In genomic region chr12:132775502-132776233, GRCh38 we compare ENCODE assay signal across 17 cellular contexts. TPM values are rescaled to one million over a fixed set of nuclear protein-coding genes. Genes with fewer than 3 reads are reported as not detected.
DNase-seq lines count a peak whose midpoint lies in the region; ATAC-seq and TF ChIP-seq lines count a peak whose summit lies in the region.
"Had no signal": no experiment of that assay in that cellular context is flagged by ENCODE, and none has a peak within 500 bp of the region (broad histone marks: within the 10 kb centered on the region; RNA-seq: fewer than 3 reads in every experiment).

No MANE protein-coding gene starts in this region.

- H3K36me3 ChIP-seq in Caco-2 (ENCODE audit: control insufficient read depth, insufficient read depth, low read length) (peaks cover 1% of the 10 kb centered on the region), gastrocnemius medialis (peaks cover 0 to 81% of the 10 kb centered on the region in 2 donors)

- H3K36me3 Mint-ChIP-seq in Caco-2 (ENCODE audit: insufficient read depth, unreplicated experiment) (peaks cover 78% of the 10 kb centered on the region), chondrocyte (ENCODE audit: low read depth) (peaks cover 39% of the 10 kb centered on the region), nephron progenitor cell (ENCODE audit: low read depth) (peaks cover 40% of the 10 kb centered on the region)
- H3K36me3 Mint-ChIP-seq in natural killer cell treated with Interleukin-12 subunit alpha and Interleukin-12 subunit beta and Interleukin-15 and Interleukin-18, amount 100 ng/mL, for 72 hours, result no peaks in the 10 kb centered on the region

- no peak overlapping the region for H3K27ac ChIP-seq in gastrocnemius medialis

- H3K9me3 Mint-ChIP-seq in Caco-2 (ENCODE audit: unreplicated experiment) (no peaks in the 10 kb centered on the region), chondrocyte (ENCODE audit: low read depth) (no peaks in the 10 kb centered on the region), nephron progenitor cell (no peaks in the 10 kb centered on the region)
- H3K9me3 Mint-ChIP-seq in natural killer cell treated with Interleukin-12 subunit alpha and Interleukin-12 subunit beta and Interleukin-15 and Interleukin-18, amount 100 ng/mL, for 72 hours, result no peaks in the 10 kb centered on the region
- H3K9me3 Mint-ChIP-seq: CD14-positive monocyte; CD8-positive, alpha-beta T cell; HFFc6 had no signal

- H3K27me3 Mint-ChIP-seq in Caco-2 (ENCODE audit: insufficient read depth, unreplicated experiment) (no peaks in the 10 kb centered on the region), chondrocyte (ENCODE audit: low read depth) (no peaks in the 10 kb centered on the region), nephron progenitor cell (ENCODE audit: low read depth, poor library complexity) (no peaks in the 10 kb centered on the region)
- no peaks in the 10 kb centered on the region for H3K27me3 Mint-ChIP-seq in natural killer cell treated with Interleukin-12 subunit alpha and Interleukin-12 subunit beta and Interleukin-15 and Interleukin-18, amount 100 ng/mL, for 72 hours
- H3K27me3 Mint-ChIP-seq: B cell had no signal

- in situ Hi-C loops in gastrocnemius medialis (cut with MboI; ENCODE audit: low sequenced_read_pairs in 4 of 4), result no loop called here

- no peak for TF ChIP-seq CTCF in Caco-2 (IDR thresholded peaks at IDR 0.05; ENCODE audit: insufficient read depth in 1 of 2, low read depth in 1 of 2, low read length in 1 of 2, severe bottlenecking in 1 of 2, unreplicated experiment in 1 of 2)
- TF ChIP-seq CTCF in chondrocyte (IDR thresholded peaks at IDR 0.05), result no peak
- no peak for TF ChIP-seq CTCF in nephron progenitor cell (IDR thresholded peaks at IDR 0.05)
- TF ChIP-seq CTCF in gastrocnemius medialis (IDR thresholded peaks at IDR 0.05 in 4 of 5, conservative IDR thresholded peaks at IDR 0.05 in 1 of 5), result no peak

- no peak overlapping the region for H3K4me3 ChIP-seq in Caco-2 (ENCODE audit: low read depth, low read length)
- no peak overlapping the region for H3K4me3 ChIP-seq in gastrocnemius medialis

- CTCF ChIA-PET in Caco-2 (lab: Charles Lee), result no interaction called here

- H3K4me1 Mint-ChIP-seq in Caco-2 (ENCODE audit: low read depth, unreplicated experiment) (no peaks in the 10 kb centered on the region), chondrocyte (ENCODE audit: low read depth) (peaks cover 9% of the 10 kb centered on the region), nephron progenitor cell (no peaks in the 10 kb centered on the region)
- H3K4me1 Mint-ChIP-seq in natural killer cell treated with Interleukin-12 subunit alpha and Interleukin-12 subunit beta and Interleukin-15 and Interleukin-18, amount 100 ng/mL, for 72 hours (ENCODE audit: low read depth in 2 of 2), result peaks cover 0 to 12% of the 10 kb centered on the region in 2 donors

- ATAC-seq in gastrocnemius medialis, result peak; percentile 45 to 47
- ATAC-seq in natural killer cell treated with Interleukin-12 subunit alpha and Interleukin-12 subunit beta and Interleukin-15 and Interleukin-18, amount 100 ng/mL, for 72 hours, result no peak
- no peak for ATAC-seq in HG02840 (IDR thresholded peaks at IDR 0.05; ENCODE audit: low FRiP score, unreplicated experiment)
- ATAC-seq: CD8-positive, alpha-beta T cell had no signal

- H3K27ac Mint-ChIP-seq in Caco-2 (ENCODE audit: unreplicated experiment) (peak overlapping the region; percentile 42), chondrocyte (ENCODE audit: unreplicated experiment) (peak overlapping the region; percentile 22), nephron progenitor cell (peak overlapping the region; percentile 82)
- H3K27ac Mint-ChIP-seq in natural killer cell treated with Interleukin-12 subunit alpha and Interleukin-12 subunit beta and Interleukin-15 and Interleukin-18, amount 100 ng/mL, for 72 hours, result no peak overlapping the region
- H3K27ac Mint-ChIP-seq: HFFc6 had no signal

- POLR2A ChIA-PET in Caco-2 (lab: Charles Lee), result no interaction called here

- H3K4me1 ChIP-seq in Caco-2 (no peaks in the 10 kb centered on the region), gastrocnemius medialis (peaks cover 8 to 9% of the 10 kb centered on the region in 2 donors)

- DNase-seq in Caco-2 (no peak), chondrocyte (ENCODE audit: low spot score) (no peak), nephron progenitor cell (no peak), gastrocnemius medialis (no peak), NCI-H187 (lab: John Stamatoyannopoulos, UW) (no peak), NCI-H2196 treated with DMSO at 0.1 percent for 48 hours (lab: John Stamatoyannopoulos, UW; ENCODE audit: unreplicated experiment) (no peak)
- DNase-seq in natural killer cell treated with Interleukin-12 subunit alpha and Interleukin-12 subunit beta and Interleukin-15 and Interleukin-18, amount 100 ng/mL, for 72 hours (ENCODE audit: low spot score), result no peak
- DNase-seq: CD8-positive, alpha-beta T cell; COR-L47; DND-41; GDM1; HCEC 1CT; HFFc6; IMR-90 had no signal

- intact Hi-C loops in Caco-2 (cut with micrococcal nuclease; ENCODE audit: unreplicated experiment) (no loop called here), gastrocnemius medialis (cut with DNase I; ENCODE audit: low total_unique reads) (no loop called here)

- H3K27me3 ChIP-seq in Caco-2 (replicated peaks; ENCODE audit: control insufficient read depth, insufficient read depth, low read length) (no peaks in the 10 kb centered on the region), gastrocnemius medialis (no peaks in the 10 kb centered on the region)

- TF ChIP-seq POLR2A in gastrocnemius medialis (IDR thresholded peaks at IDR 0.05), result no peak

- no peak overlapping the region for H3K4me3 Mint-ChIP-seq in Caco-2 (ENCODE audit: unreplicated experiment)
- H3K4me3 Mint-ChIP-seq in chondrocyte (ENCODE audit: unreplicated experiment), result no peak overlapping the region
- H3K4me3 Mint-ChIP-seq in nephron progenitor cell, result no peak overlapping the region
- no peak overlapping the region for H3K4me3 Mint-ChIP-seq in natural killer cell treated with Interleukin-12 subunit alpha and Interleukin-12 subunit beta and Interleukin-15 and Interleukin-18, amount 100 ng/mL, for 72 hours
- H3K4me3 Mint-ChIP-seq: B cell; CD14-positive monocyte; CD8-positive, alpha-beta T cell; HFFc6 had no signal

- H3K9me3 ChIP-seq in Caco-2 (no peaks in the 10 kb centered on the region), gastrocnemius medialis (no peaks in the 10 kb centered on the region)

- no TSS peak for BruUV-seq in Caco-2 (replicated peaks; lab: Mats Ljungman, UMichigan)

RNA-seq across cellular contexts. Expression of gene ANKLE2, which starts 14.0 kb away (rescaled TPM):
- total RNA-seq in Caco-2 (2022) (80.8 and 86.6 TPM in 2 replicates), chondrocyte (94.7 to 96.4 TPM (median 95.9 TPM) in 3 replicates), gastrocnemius medialis (10 to 100 TPM; 29.6 to 44.9 (median 34.6) TPM)
- 100 to 1,000 TPM; 163 to 193 TPM for total RNA-seq in natural killer cell treated with Interleukin-12 subunit alpha and Interleukin-12 subunit beta and Interleukin-15 and Interleukin-18, amount 100 ng/mL, for 72 hours

RNA-seq across cellular contexts. Expression of gene GOLGA3, which starts 53.0 kb away (rescaled TPM):
- total RNA-seq in Caco-2 (2022) (62.2 and 67.0 TPM in 2 replicates), chondrocyte (144 to 199 TPM (median 148 TPM) in 3 replicates), gastrocnemius medialis (10 to 100 TPM; 30.0 to 50.0 (median 39.6) TPM)
- total RNA-seq in natural killer cell treated with Interleukin-12 subunit alpha and Interleukin-12 subunit beta and Interleukin-15 and Interleukin-18, amount 100 ng/mL, for 72 hours, result 100 to 1,000 TPM in 1 of 2 donors, 10 to 100 TPM in 1; 69.3 to 118 TPM

Comparison
In these comparisons a context has a peak if more than half of its experiments do, and no peak if none do; other contexts are left out.
1. H3K27ac Mint-ChIP-seq: peak in Caco-2 (single experiment), chondrocyte (single experiment) and nephron progenitor cell (single experiment); none in natural killer cell treated with Interleukin-12 subunit alpha and Interleukin-12 subunit beta and Interleukin-15 and Interleukin-18, amount 100 ng/mL, for 72 hours (0 of 2).
2. ATAC-seq: peak in gastrocnemius medialis (2 of 2); none in natural killer cell treated with Interleukin-12 subunit alpha and Interleukin-12 subunit beta and Interleukin-15 and Interleukin-18, amount 100 ng/mL, for 72 hours (0 of 2) and HG02840 (single experiment).